34 cellular contexts compared by ENCODE assay signal in the genomic region with DNA sequence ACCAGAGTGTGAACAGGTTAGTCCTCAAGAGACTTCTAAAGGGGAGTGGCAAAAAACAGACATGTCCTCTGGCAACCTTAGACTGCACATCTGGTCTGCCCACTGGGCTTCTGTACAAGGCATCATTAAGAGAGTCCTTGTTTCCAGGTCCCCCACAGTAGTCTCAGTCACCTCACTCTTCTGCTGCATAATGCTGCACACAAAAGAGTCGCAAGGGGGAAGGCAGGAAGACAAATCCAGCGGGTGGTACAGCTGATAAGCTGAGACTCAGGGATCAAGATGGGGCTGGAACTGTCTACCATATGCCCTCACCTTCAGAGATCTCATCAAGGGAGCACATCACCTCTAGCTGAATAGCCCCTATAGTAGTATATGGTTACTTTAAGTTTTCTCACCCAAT.
"Had no signal": no experiment of that assay in that cellular context is flagged by ENCODE, and none has a peak within 500 bp of the region (broad histone marks: within the 10 kb centered on the region; RNA-seq: fewer than 3 reads in every experiment).

No MANE protein-coding gene starts in this region.

- ATAC-seq: activated CD8-positive, alpha-beta T cell treated with anti-CD3 and anti-CD28 coated beads for 36 hours; activated naive CD8-positive, alpha-beta T cell treated with anti-CD3 and anti-CD28 coated beads, Interleukin-2, amount 50 U/mL, for 24 hours had no signal

- H3K9me3 ChIP-seq: ascending aorta had no signal

- DNase-seq: activated B cell treated with CpG ODN at 0.5 μM for 24 hours; activated CD4-positive, alpha-beta memory T cell treated with anti-CD3 and anti-CD28 coated beads for 36 hours; activated CD4-positive, alpha-beta T cell treated with anti-CD3 and anti-CD28 coated beads for 4 hours; activated CD4-positive, alpha-beta T cell treated with anti-CD3 and anti-CD28 coated beads, Interleukin-2, amount 10 ng/mL, durations not matched to agents 24 days and 14 days; activated CD4-positive, alpha-beta T cell treated with anti-CD3 and anti-CD28 coated beads, Interleukin-2, amount 50 U/mL, for 1 hour; activated CD4-positive, alpha-beta T cell treated with anti-CD3 and anti-CD28 coated beads, Interleukin-2, amount 50 U/mL, for 4 hours; activated CD4-positive, CD25-positive, alpha-beta regulatory T cell treated with anti-CD3 and anti-CD28 coated beads, Interleukin-2, amount 50 U/mL, for 72 hours; activated CD8-positive, alpha-beta memory T cell treated with anti-CD3 and anti-CD28 coated beads, Interleukin-2, amount 50 U/mL, for 4 hours; activated CD8-positive, alpha-beta T cell treated with anti-CD3 and anti-CD28 coated beads for 36 hours; activated effector memory CD4-positive, alpha-beta T cell treated with Interleukin-2 at 50 U/mL for 16 hours; activated gamma-delta T cell; activated naive CD4-positive, alpha-beta T cell treated with anti-CD3 and anti-CD28 coated beads, Interleukin-2, amount 10 ng/mL, durations not matched to agents 7 days and 5 days; activated naive CD4-positive, alpha-beta T cell treated with Interleukin-2 at 50 U/mL for 16 hours; activated naive CD8-positive, alpha-beta T cell treated with anti-CD3 and anti-CD28 coated beads, Interleukin-2, amount 10 ng/mL, durations not matched to agents 7 days and 5 days; activated naive CD8-positive, alpha-beta T cell treated with anti-CD3 and anti-CD28 coated beads, Interleukin-2, amount 50 U/mL, for 24 hours; activated T-cell treated with anti-CD3 and anti-CD28 coated beads for 4 hours; activated T-cell treated with anti-CD3 and anti-CD28 coated beads, Interleukin-2, amount 50 U/mL, for 1 hour; activated T-cell treated with anti-CD3 and anti-CD28 coated beads, Interleukin-2, amount 50 U/mL, for 48 hours; amygdala; anterior cingulate cortex; central memory CD4-positive, alpha-beta T cell; SW 1271; T-helper 1 cell; T-helper 2 cell; T-helper 9 cell had no signal

- H3K4me3 Mint-ChIP-seq: activated B cell treated with CpG ODN at 0.5 μM for 24 hours; activated CD4-positive, alpha-beta memory T cell treated with anti-CD3 and anti-CD28 coated beads for 36 hours; activated CD4-positive, alpha-beta T cell treated with anti-CD3 and anti-CD28 coated beads, Interleukin-2, amount 10 ng/mL, durations not matched to agents 24 days and 14 days; activated CD8-positive, alpha-beta T cell treated with anti-CD3 and anti-CD28 coated beads for 36 hours; activated naive CD4-positive, alpha-beta T cell treated with anti-CD3 and anti-CD28 coated beads, Interleukin-2, amount 10 ng/mL, durations not matched to agents 7 days and 5 days; activated naive CD4-positive, alpha-beta T cell treated with anti-CD3 and anti-CD28 coated beads, Interleukin-2, amount 50 U/mL, for 24 hours; activated naive CD8-positive, alpha-beta T cell; activated naive CD8-positive, alpha-beta T cell treated with anti-CD3 and anti-CD28 coated beads, Interleukin-2, amount 10 ng/mL, durations not matched to agents 7 days and 5 days; activated naive CD8-positive, alpha-beta T cell treated with anti-CD3 and anti-CD28 coated beads, Interleukin-2, amount 50 U/mL, for 24 hours; T-helper 1 cell treated with Interleukin-12 subunit alpha and Interleukin-12 subunit beta and Interleukin-4 antibody, amounts not matched to agents 30 μg/mL and 1 μg/mL, for 36 hours; T-helper 2 cell treated with Interferon-gamma antibody and Interleukin-4, amounts not matched to agents 5 μg/mL and 100 μg/mL, for 36 hours had no signal

- H3K27me3 Mint-ChIP-seq: activated naive CD4-positive, alpha-beta T cell treated with anti-CD3 and anti-CD28 coated beads, Interleukin-2, amount 50 U/mL, for 24 hours; activated naive CD8-positive, alpha-beta T cell; brain had no signal

- H3K4me3 ChIP-seq: ascending aorta, cardiac muscle cell had no signal

- H3K9me3 Mint-ChIP-seq: activated B cell treated with CpG ODN at 0.5 μM for 24 hours; activated CD4-positive, alpha-beta memory T cell treated with anti-CD3 and anti-CD28 coated beads for 36 hours; activated CD4-positive, alpha-beta T cell treated with anti-CD3 and anti-CD28 coated beads, Interleukin-2, amount 10 ng/mL, durations not matched to agents 24 days and 14 days; activated CD8-positive, alpha-beta T cell treated with anti-CD3 and anti-CD28 coated beads for 36 hours; activated naive CD4-positive, alpha-beta T cell treated with anti-CD3 and anti-CD28 coated beads, Interleukin-2, amount 10 ng/mL, durations not matched to agents 7 days and 5 days; activated naive CD4-positive, alpha-beta T cell treated with anti-CD3 and anti-CD28 coated beads, Interleukin-2, amount 50 U/mL, for 24 hours; activated naive CD8-positive, alpha-beta T cell treated with anti-CD3 and anti-CD28 coated beads, Interleukin-2, amount 10 ng/mL, durations not matched to agents 7 days and 5 days; activated naive CD8-positive, alpha-beta T cell treated with anti-CD3 and anti-CD28 coated beads, Interleukin-2, amount 50 U/mL, for 24 hours; activated T-helper 2 cell treated with anti-CD3 and anti-CD28 coated beads, Interferon-gamma antibody, Interleukin-2, Interleukin-4, amounts not matched to agents 10 μg/mL and 5 μg/mL and 100 μg/mL, durations not matched to agents 14 hours and 24 hours and 36 hours; brain; T-helper 1 cell treated with Interleukin-12 subunit alpha and Interleukin-12 subunit beta and Interleukin-4 antibody, amounts not matched to agents 30 μg/mL and 1 μg/mL, for 36 hours; T-helper 2 cell treated with Interferon-gamma antibody and Interleukin-4, amounts not matched to agents 5 μg/mL and 100 μg/mL, for 36 hours had no signal

- H3K27me3 ChIP-seq: ascending aorta, cardiac muscle cell had no signal

- H3K27ac ChIP-seq: ascending aorta, cardiac muscle cell, VCaP had no signal

- H3K36me3 Mint-ChIP-seq: activated CD4-positive, alpha-beta memory T cell treated with anti-CD3 and anti-CD28 coated beads for 36 hours; activated naive CD4-positive, alpha-beta T cell treated with anti-CD3 and anti-CD28 coated beads, Interleukin-2, amount 10 ng/mL, durations not matched to agents 7 days and 5 days; activated naive CD4-positive, alpha-beta T cell treated with anti-CD3 and anti-CD28 coated beads, Interleukin-2, amount 50 U/mL, for 24 hours; activated naive CD8-positive, alpha-beta T cell treated with anti-CD3 and anti-CD28 coated beads, Interleukin-2, amount 10 ng/mL, durations not matched to agents 7 days and 5 days had no signal

- H3K4me1 Mint-ChIP-seq: activated B cell treated with CpG ODN at 0.5 μM for 24 hours; activated CD4-positive, alpha-beta T cell treated with anti-CD3 and anti-CD28 coated beads, Interleukin-2, amount 10 ng/mL, durations not matched to agents 24 days and 14 days; activated naive CD4-positive, alpha-beta T cell treated with anti-CD3 and anti-CD28 coated beads, Interleukin-2, amount 10 ng/mL, durations not matched to agents 7 days and 5 days; activated naive CD4-positive, alpha-beta T cell treated with anti-CD3 and anti-CD28 coated beads, Interleukin-2, amount 50 U/mL, for 24 hours; activated naive CD8-positive, alpha-beta T cell treated with anti-CD3 and anti-CD28 coated beads, Interleukin-2, amount 10 ng/mL, durations not matched to agents 7 days and 5 days had no signal

- H3K36me3 ChIP-seq: ascending aorta, cardiac muscle cell had no signal

- H3K27ac Mint-ChIP-seq: activated B cell treated with CpG ODN at 0.5 μM for 24 hours; activated CD4-positive, alpha-beta memory T cell treated with anti-CD3 and anti-CD28 coated beads for 36 hours; activated CD4-positive, alpha-beta T cell treated with anti-CD3 and anti-CD28 coated beads, Interleukin-2, amount 10 ng/mL, durations not matched to agents 24 days and 14 days; activated CD8-positive, alpha-beta T cell treated with anti-CD3 and anti-CD28 coated beads for 36 hours; activated naive CD4-positive, alpha-beta T cell treated with anti-CD3 and anti-CD28 coated beads, Interleukin-2, amount 10 ng/mL, durations not matched to agents 7 days and 5 days; activated naive CD4-positive, alpha-beta T cell treated with anti-CD3 and anti-CD28 coated beads, Interleukin-2, amount 50 U/mL, for 24 hours; activated naive CD8-positive, alpha-beta T cell; activated naive CD8-positive, alpha-beta T cell treated with anti-CD3 and anti-CD28 coated beads, Interleukin-2, amount 10 ng/mL, durations not matched to agents 7 days and 5 days; activated naive CD8-positive, alpha-beta T cell treated with anti-CD3 and anti-CD28 coated beads, Interleukin-2, amount 50 U/mL, for 24 hours; activated T-helper 2 cell treated with anti-CD3 and anti-CD28 coated beads, Interferon-gamma antibody, Interleukin-2, Interleukin-4, amounts not matched to agents 10 μg/mL and 5 μg/mL and 100 μg/mL, durations not matched to agents 14 hours and 24 hours and 36 hours; brain; T-helper 1 cell treated with Interleukin-12 subunit alpha and Interleukin-12 subunit beta and Interleukin-4 antibody, amounts not matched to agents 30 μg/mL and 1 μg/mL, for 36 hours; T-helper 2 cell treated with Interferon-gamma antibody and Interleukin-4, amounts not matched to agents 5 μg/mL and 100 μg/mL, for 36 hours had no signal
